In the genomic region with DNA sequence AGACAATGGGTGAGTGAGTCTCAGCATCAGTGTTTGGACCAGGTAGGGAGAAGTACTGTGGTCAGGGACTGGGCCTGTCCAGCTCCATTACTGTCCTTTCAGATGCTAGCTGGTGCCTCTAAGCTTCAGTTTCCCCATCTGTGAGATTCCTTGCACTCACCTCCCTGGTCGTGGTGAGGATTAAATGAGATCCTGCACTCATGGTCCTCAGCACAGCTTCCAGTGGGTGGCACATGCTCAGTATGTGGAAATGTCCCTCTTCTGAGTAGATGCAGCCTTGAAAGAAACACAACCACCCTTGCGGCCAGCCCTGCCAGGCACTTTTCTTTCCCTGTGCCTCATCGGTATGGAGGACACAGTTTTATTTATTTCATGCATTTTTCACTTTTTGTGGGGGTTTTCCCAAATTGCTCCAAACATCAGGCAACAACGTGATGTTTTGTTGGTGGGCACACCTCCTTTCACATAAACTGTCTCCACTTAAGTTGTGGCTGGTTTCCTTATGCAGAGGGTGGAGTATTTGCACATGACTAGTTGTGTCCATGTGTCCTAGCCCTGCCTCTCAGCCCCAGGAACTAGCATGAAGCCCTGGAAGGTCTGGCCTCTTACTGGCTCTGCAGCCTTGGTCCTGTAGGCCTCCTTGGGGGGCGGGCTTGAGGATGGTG, we compare ENCODE assay signal across 8 cellular contexts. TPM values are rescaled to one million over a fixed set of nuclear protein-coding genes. Genes with fewer than 3 reads are reported as not detected.
A peak's percentile ranks its signal among the peaks of the same experiment; 100 is the strongest.
DNase-seq lines count a peak whose midpoint lies in the region; ATAC-seq and TF ChIP-seq lines count a peak whose summit lies in the region.

No MANE protein-coding gene starts in this region.

- DNase-seq in AG04450 (ENCODE audit: low read depth, low spot score) = no peak
- no peak for DNase-seq in chondrocyte (ENCODE audit: low spot score)
- no peak for DNase-seq in naive B cell
- no peak for DNase-seq in globus pallidus (ENCODE audit: low spot score)
- no peak for DNase-seq in NCI-H1048 (lab: John Stamatoyannopoulos, UW)
- DNase-seq in activated effector memory CD4-positive, alpha-beta T cell treated with anti-CD3 and anti-CD28 coated beads, Interleukin-2, amount 50 U/mL, for 16 hours = no peak

- H3K9ac ChIP-seq in KMS-11 = peak overlapping the region; percentile 73; the same call in 1 of the 2 replicates

- no peaks in the 10 kb centered on the region for H4K20me1 ChIP-seq in KMS-11 (ENCODE audit: insufficient read depth)

- TF ChIP-seq CTCF in AG04450 (IDR thresholded peaks at IDR 0.05; ENCODE audit: low read depth, low read length) (no peak), KMS-11 (conservative IDR thresholded peaks at IDR 0.05; ENCODE audit: low read depth, low read length) (no peak), chondrocyte (IDR thresholded peaks at IDR 0.05) (no peak)

- H3K79me2 ChIP-seq in KMS-11 (ENCODE audit: insufficient read depth, low read depth) = no peaks in the 10 kb centered on the region

- H3K4me1 Mint-ChIP-seq in chondrocyte (ENCODE audit: low read depth) (peaks cover 35% of the 10 kb centered on the region), naive B cell (peaks cover 38 to 46% (median 40%) of the 10 kb centered on the region in 3 donors)

- peaks cover 10% of the 10 kb centered on the region for H3K9me3 ChIP-seq in AG04450 (ENCODE audit: control insufficient read depth, insufficient read depth, low read length)

- POLR2A ChIA-PET in AG04450 (lab: Yijun Ruan, JAX) = interaction anchor here (1.3 kb wide), 1 partner anchor 55 kb away, joined by 5 read pairs; no protein-coding TSS in a partner anchor

- H3K36me3 Mint-ChIP-seq in chondrocyte (ENCODE audit: low read depth) = peaks cover 7% of the 10 kb centered on the region
- H3K36me3 Mint-ChIP-seq in naive B cell = peaks cover 0 to 5% of the 10 kb centered on the region in 2 donors

- H3K27me3 Mint-ChIP-seq in chondrocyte (ENCODE audit: low read depth) (peaks cover 2% of the 10 kb centered on the region), naive B cell (peaks cover 0 to 14% (median 0%) of the 10 kb centered on the region in 3 donors)

- H3K27ac Mint-ChIP-seq in chondrocyte (ENCODE audit: unreplicated experiment) = peak overlapping the region; percentile 90
- peak overlapping the region in 1 of 6 donors; percentile 79 for H3K27ac Mint-ChIP-seq in naive B cell

- H3K27ac ChIP-seq in AG04450 (ENCODE audit: low read depth, low read length) (no peak overlapping the region), KMS-11 (no peak overlapping the region)

- H3K4me3 ChIP-seq in AG04450 (ENCODE audit: low read depth, low read length) = peak overlapping the region; percentile 92
- no peak overlapping the region for H3K4me3 ChIP-seq in KMS-11 (IDR thresholded peaks at IDR 0.05; ENCODE audit: insufficient read depth, low read depth, low read length)

- H2AFZ ChIP-seq in KMS-11 (ENCODE audit: low read depth) = peak overlapping the region; percentile 90; the same call in 1 of the 2 replicates

- H3K4me1 ChIP-seq in KMS-11 (ENCODE audit: low read depth, poor library complexity, severe bottlenecking) = peaks cover 18% of the 10 kb centered on the region

- CTCF ChIA-PET in AG04450 (lab: Charles Lee) = interaction anchor here (0.6 to 1.9 kb wide), 3 partner anchors 99 to 782 kb away, joined by 3 to 6 read pairs (median 3); no protein-coding TSS in a partner anchor

- H3K36me3 ChIP-seq in KMS-11 (ENCODE audit: insufficient read depth) = no peaks in the 10 kb centered on the region

- ATAC-seq in naive B cell (ENCODE audit: low read depth in 2 of 2) = no peak
- ATAC-seq in HG03095 (IDR thresholded peaks at IDR 0.05; ENCODE audit: unreplicated experiment) = no peak

- no peaks in the 10 kb centered on the region for H3K27me3 ChIP-seq in AG04450 (ENCODE audit: control insufficient read depth, insufficient read depth, low read length)
- H3K27me3 ChIP-seq in KMS-11 (ENCODE audit: insufficient read depth, low read depth) = no peaks in the 10 kb centered on the region

- peak overlapping the region; percentile 96 for H3K4me2 ChIP-seq in KMS-11

- H3K4me3 Mint-ChIP-seq in chondrocyte (ENCODE audit: unreplicated experiment) (peak overlapping the region; percentile 100), naive B cell (peak overlapping the region; percentile 86 to 96 (median 94))

- H3K9me3 Mint-ChIP-seq in chondrocyte (ENCODE audit: low read depth) (peaks cover 9% of the 10 kb centered on the region), naive B cell (peaks cover 0 to 4% (median 0%) of the 10 kb centered on the region in 7 donors)

RNA-seq across cellular contexts. Expression of gene LZTR1, which starts 1.1 kb away (rescaled TPM):
- 28.3 and 32.3 TPM in 2 replicates for polyA plus RNA-seq in AG04450 (2011; rRNA removed)
- 51.6 and 64.2 TPM in 2 replicates for polyA minus RNA-seq in AG04450 (2011; rRNA and poly(A)+ RNA removed)
- total RNA-seq in chondrocyte = 86.4 to 103 TPM (median 87.0 TPM) in 3 replicates
- polyA plus RNA-seq in naive B cell (ENCODE audit: low read depth in 6 of 6) = 10 to 100 TPM in 2 of 6 donors, 1 to 10 TPM in 4; 3.6 to 15.0 (median 9.3) TPM

RNA-seq across cellular contexts. Expression of gene AIFM3, which starts 16.2 kb away (rescaled TPM):
- polyA plus RNA-seq in AG04450 (2011; rRNA removed) (0.15 and 0.27 TPM in 2 replicates), naive B cell (ENCODE audit: low read depth in 6 of 6) (under 1 TPM in 2 of 6 donors, not detected in 4; 0.26 to 0.82 TPM)
- polyA minus RNA-seq in AG04450 (2011; rRNA and poly(A)+ RNA removed) = 0.26 and 0.41 TPM in 2 replicates
- 0.47 TPM in 1 of 3 replicates, not detected in the others for total RNA-seq in chondrocyte

RNA-seq across cellular contexts. Expression of gene THAP7, which starts 18.7 kb away (rescaled TPM):
- polyA plus RNA-seq in AG04450 (2011; rRNA removed) (12.5 and 15.1 TPM in 2 replicates), naive B cell (ENCODE audit: low read depth in 6 of 6) (10 to 100 TPM; 36.6 to 43.6 (median 40.9) TPM)
- 9.7 and 12.3 TPM in 2 replicates for polyA minus RNA-seq in AG04450 (2011; rRNA and poly(A)+ RNA removed)
- 15.7 to 22.5 TPM (median 17.2 TPM) in 3 replicates for total RNA-seq in chondrocyte

RNA-seq across cellular contexts. Expression of gene P2RX6, which starts 31.8 kb away (rescaled TPM):
- polyA plus RNA-seq in AG04450 (2011; rRNA removed) (1.7 and 1.9 TPM in 2 replicates), naive B cell (ENCODE audit: low read depth in 6 of 6) (under 1 TPM in 1 of 6 donors, not detected in 5; 0.44 TPM)
- 1.3 and 2.6 TPM in 2 replicates for polyA minus RNA-seq in AG04450 (2011; rRNA and poly(A)+ RNA removed)
- 2.1 to 4.9 TPM (median 2.2 TPM) in 3 replicates for total RNA-seq in chondrocyte

RNA-seq across cellular contexts. Expression of gene SLC7A4, which starts 49.1 kb away (rescaled TPM):
- polyA plus RNA-seq in AG04450 (2011; rRNA removed) (0.11 and 0.24 TPM in 2 replicates), naive B cell (ENCODE audit: low read depth in 6 of 6) (not detected)
- 0.30 TPM in 1 of 2 replicates, not detected in the other for polyA minus RNA-seq in AG04450 (2011; rRNA and poly(A)+ RNA removed)
- 0.22 to 0.28 TPM in 2 of 3 replicates, not detected in the other for total RNA-seq in chondrocyte
